In genomic region chr22:24156915-24157782, GRCh38 we compare ENCODE assay signal across 8 cellular contexts. TPM values are rescaled to one million over a fixed set of nuclear protein-coding genes. Genes with fewer than 3 reads are reported as not detected.
DNase-seq lines count a peak whose midpoint lies in the region; ATAC-seq and TF ChIP-seq lines count a peak whose summit lies in the region.

No MANE protein-coding gene starts in this region.

- peaks cover 84% of the 10 kb centered on the region for H3K4me1 Mint-ChIP-seq in CD8-positive, alpha-beta T cell (ENCODE audit: low read depth)
- peaks cover 16% of the 10 kb centered on the region for H3K4me1 Mint-ChIP-seq in mesothelial cell of epicardium

- H3K27ac Mint-ChIP-seq in CD8-positive, alpha-beta T cell = peak overlapping the region; percentile 93
- H3K27ac Mint-ChIP-seq in mesothelial cell of epicardium = no peak overlapping the region

- POLR2A ChIA-PET in CD8-positive, alpha-beta T cell (lab: Charles Lee) = interaction anchor here (0.7 to 10.5 kb wide), 12 partner anchors 9 to 146 kb away, joined by 3 to 189 read pairs (median 6); partner anchors contain the start of gene CABIN1

- peak overlapping the region; percentile 99 for H3K4me3 ChIP-seq in CD8-positive, alpha-beta T cell (ENCODE audit: low read depth, low read length)
- H3K4me3 ChIP-seq in endocrine pancreas (ENCODE audit: control insufficient read depth, insufficient read depth, low read length) = peak overlapping the region; percentile 40

- H3K27me3 Mint-ChIP-seq in CD8-positive, alpha-beta T cell (ENCODE audit: low read depth) = no peaks in the 10 kb centered on the region
- peaks cover 23% of the 10 kb centered on the region for H3K27me3 Mint-ChIP-seq in mesothelial cell of epicardium (ENCODE audit: low read depth)

- no peaks in the 10 kb centered on the region for H3K9me3 ChIP-seq in CD8-positive, alpha-beta T cell (ENCODE audit: low read length)
- H3K9me3 ChIP-seq in endocrine pancreas (ENCODE audit: control insufficient read depth, low read length) = no peaks in the 10 kb centered on the region

- H3K4me3 Mint-ChIP-seq in CD8-positive, alpha-beta T cell = peak overlapping the region; percentile 93
- H3K4me3 Mint-ChIP-seq in mesothelial cell of epicardium = peak overlapping the region; percentile 71

- peaks cover 13% of the 10 kb centered on the region for H3K36me3 ChIP-seq in CD8-positive, alpha-beta T cell (ENCODE audit: insufficient read depth, low read length)
- no peaks in the 10 kb centered on the region for H3K36me3 ChIP-seq in endocrine pancreas (ENCODE audit: control insufficient read depth, insufficient read depth, low read length)

- intact Hi-C loops in CD8-positive, alpha-beta T cell (cut with DNase I, micrococcal nuclease) = loop anchor here (1.0 to 10.0 kb wide), 13 partner anchors 11 to 442 kb away; partner anchors contain the start of genes ADORA2A (in 2 of the 2), GUCD1 (in 2 of the 2), SNRPD3 (in 2 of the 2) and CABIN1 (in 1 of the 2)

- no peaks in the 10 kb centered on the region for H3K9me3 Mint-ChIP-seq in CD8-positive, alpha-beta T cell
- H3K9me3 Mint-ChIP-seq in mesothelial cell of epicardium = no peaks in the 10 kb centered on the region

- H3K4me1 ChIP-seq in CD8-positive, alpha-beta T cell (ENCODE audit: insufficient read depth, low read length) = peaks cover 82% of the 10 kb centered on the region
- no peaks in the 10 kb centered on the region for H3K4me1 ChIP-seq in endocrine pancreas (ENCODE audit: control insufficient read depth, insufficient read depth, low read length)

- no peaks in the 10 kb centered on the region for H3K27me3 ChIP-seq in CD8-positive, alpha-beta T cell (ENCODE audit: insufficient read depth, low read length)
- H3K27me3 ChIP-seq in endocrine pancreas (ENCODE audit: control insufficient read depth, insufficient read depth, low read length) = no peaks in the 10 kb centered on the region

- peak; percentile 77 for TF ChIP-seq CTCF in CD8-positive, alpha-beta T cell (IDR thresholded peaks at IDR 0.05)
- peak; percentile 72 for TF ChIP-seq CTCF in mesothelial cell of epicardium (IDR thresholded peaks at IDR 0.05; ENCODE audit: unreplicated experiment)

- CTCF ChIA-PET in CD8-positive, alpha-beta T cell (lab: Charles Lee) = interaction anchor here (0.6 to 14.2 kb wide), 19 partner anchors 7 to 278 kb away, joined by 3 to 273 read pairs (median 4); no protein-coding TSS in a partner anchor

- peak; percentile 74 for ATAC-seq in CD8-positive, alpha-beta T cell
- ATAC-seq in GM19395 (IDR thresholded peaks at IDR 0.05; ENCODE audit: unreplicated experiment) = peak; percentile 84
- peak; percentile 74 for ATAC-seq in HG03521 (IDR thresholded peaks at IDR 0.05; ENCODE audit: unreplicated experiment)

- H3K27ac ChIP-seq in CD8-positive, alpha-beta T cell (ENCODE audit: low read depth, low read length) = peak overlapping the region; percentile 78

- H3K9ac ChIP-seq in endocrine pancreas (ENCODE audit: control insufficient read depth, insufficient read depth, low read length) = peak overlapping the region; percentile 38

- peaks cover 25% of the 10 kb centered on the region for H3K36me3 Mint-ChIP-seq in CD8-positive, alpha-beta T cell
- H3K36me3 Mint-ChIP-seq in mesothelial cell of epicardium = no peaks in the 10 kb centered on the region

- DNase-seq in CD8-positive, alpha-beta T cell = peak; percentile 77 to 93 (median 88)
- DNase-seq in NK-92 treated with Interleukin-12 subunit alpha and Interleukin-12 subunit beta, amount 100 ng/mL, for 24 hours (lab: John Stamatoyannopoulos, UW) = peak; percentile 86
- DNase-seq in activated CD8-positive, alpha-beta memory T cell treated with anti-CD3 and anti-CD28 coated beads for 48 hours (ENCODE audit: low read depth in 2 of 3, low spot score in 2 of 3) = peak; percentile 53 to 79 (median 61)
- peak; percentile 49 to 74 for DNase-seq in mesothelial cell of epicardium (ENCODE audit: low spot score in 2 of 2, unreplicated experiment in 2 of 2)
- peak; percentile 79 for DNase-seq in stimulated activated CD8-positive, alpha-beta memory T cell treated with anti-CD3 and anti-CD28 coated beads, Interleukin-15, amount 100 ng/mL, for 48 hours (ENCODE audit: low read depth in 2 of 2)

RNA-seq across cellular contexts. Expression of gene SUSD2, which starts 24.1 kb away (rescaled TPM):
- 1 to 10 TPM; 1.2 TPM for total RNA-seq in CD8-positive, alpha-beta T cell
- total RNA-seq in mesothelial cell of epicardium = 0.91 to 1.4 TPM (median 1.2 TPM) in 3 replicates

Comparison
In these comparisons a context has a peak if more than half of its experiments do, and no peak if none do; other contexts are left out.
1. Peak in every context shown above with its lines: DNase-seq, ATAC-seq, H3K4me3 ChIP-seq and H3K27ac ChIP-seq.